ENCODE assay signal across 1 cellular context in the genomic region with DNA sequence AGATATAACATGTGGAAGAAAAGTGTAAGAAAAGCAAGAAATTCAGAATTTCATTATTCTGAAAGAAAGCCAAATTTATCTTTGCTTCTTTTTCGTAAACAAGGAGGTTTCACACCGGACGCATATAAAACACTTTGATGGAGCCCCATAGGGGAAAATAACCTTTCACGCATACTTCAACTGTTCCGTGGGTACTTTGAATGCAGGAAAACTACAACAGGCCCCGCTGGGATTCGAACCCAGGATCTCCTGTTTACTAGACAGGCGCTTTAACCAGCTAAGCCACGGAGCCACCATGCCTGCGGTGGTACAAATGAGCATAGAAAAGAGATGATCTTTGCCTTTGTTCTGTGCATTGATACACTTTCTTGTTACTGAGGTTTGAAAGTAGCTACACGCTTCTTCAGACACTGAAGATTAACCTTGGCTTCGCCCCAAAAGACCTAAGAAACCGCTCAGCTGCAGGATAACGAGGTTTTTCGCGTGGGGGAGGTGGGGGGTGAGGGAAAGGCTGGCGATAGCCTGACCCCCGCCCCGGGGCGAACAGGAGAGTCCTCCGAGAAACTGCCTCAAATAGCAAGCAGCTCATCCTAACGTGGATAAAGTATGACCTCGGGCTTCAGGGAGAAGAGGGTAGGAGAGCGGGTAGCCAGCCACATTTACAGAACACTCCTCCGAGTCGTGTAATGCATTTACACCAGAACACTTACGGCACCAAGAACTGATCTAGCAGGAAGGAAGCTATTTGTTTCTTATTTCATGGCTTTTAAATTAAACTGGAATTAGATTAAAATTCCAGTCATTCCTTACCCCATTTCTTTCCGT.
A peak's percentile ranks its signal among the peaks of the same experiment; 100 is the strongest.
TF ChIP-seq lines count a peak whose summit lies in the region.

No MANE protein-coding gene starts in this region.

TF ChIP-seq in HepG2, 621 proteins besides CTCF, POLR2A, EP300 and RAD21 (continued from another document and continues in another):
- TF ChIP-seq, protein P1, sequence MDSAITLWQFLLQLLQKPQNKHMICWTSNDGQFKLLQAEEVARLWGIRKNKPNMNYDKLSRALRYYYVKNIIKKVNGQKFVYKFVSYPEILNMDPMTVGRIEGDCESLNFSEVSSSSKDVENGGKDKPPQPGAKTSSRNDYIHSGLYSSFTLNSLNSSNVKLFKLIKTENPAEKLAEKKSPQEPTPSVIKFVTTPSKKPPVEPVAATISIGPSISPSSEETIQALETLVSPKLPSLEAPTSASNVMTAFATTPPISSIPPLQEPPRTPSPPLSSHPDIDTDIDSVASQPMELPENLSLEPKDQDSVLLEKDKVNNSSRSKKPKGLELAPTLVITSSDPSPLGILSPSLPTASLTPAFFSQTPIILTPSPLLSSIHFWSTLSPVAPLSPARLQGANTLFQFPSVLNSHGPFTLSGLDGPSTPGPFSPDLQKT (CRISPR knock-in tag; IDR thresholded peaks at IDR 0.05; ENCODE audit: borderline replicate concordance) = no peak
- TF ChIP-seq FLYWCH1 (CRISPR knock-in tag; IDR thresholded peaks at IDR 0.05) = no peak
- peak; percentile 63 for TF ChIP-seq KLF11 (CRISPR knock-in tag; IDR thresholded peaks at IDR 0.05)
- TF ChIP-seq RBFOX2 (IDR thresholded peaks at IDR 0.05; ENCODE audit: low read depth, low read length) = no peak
- TF ChIP-seq, protein P2, sequence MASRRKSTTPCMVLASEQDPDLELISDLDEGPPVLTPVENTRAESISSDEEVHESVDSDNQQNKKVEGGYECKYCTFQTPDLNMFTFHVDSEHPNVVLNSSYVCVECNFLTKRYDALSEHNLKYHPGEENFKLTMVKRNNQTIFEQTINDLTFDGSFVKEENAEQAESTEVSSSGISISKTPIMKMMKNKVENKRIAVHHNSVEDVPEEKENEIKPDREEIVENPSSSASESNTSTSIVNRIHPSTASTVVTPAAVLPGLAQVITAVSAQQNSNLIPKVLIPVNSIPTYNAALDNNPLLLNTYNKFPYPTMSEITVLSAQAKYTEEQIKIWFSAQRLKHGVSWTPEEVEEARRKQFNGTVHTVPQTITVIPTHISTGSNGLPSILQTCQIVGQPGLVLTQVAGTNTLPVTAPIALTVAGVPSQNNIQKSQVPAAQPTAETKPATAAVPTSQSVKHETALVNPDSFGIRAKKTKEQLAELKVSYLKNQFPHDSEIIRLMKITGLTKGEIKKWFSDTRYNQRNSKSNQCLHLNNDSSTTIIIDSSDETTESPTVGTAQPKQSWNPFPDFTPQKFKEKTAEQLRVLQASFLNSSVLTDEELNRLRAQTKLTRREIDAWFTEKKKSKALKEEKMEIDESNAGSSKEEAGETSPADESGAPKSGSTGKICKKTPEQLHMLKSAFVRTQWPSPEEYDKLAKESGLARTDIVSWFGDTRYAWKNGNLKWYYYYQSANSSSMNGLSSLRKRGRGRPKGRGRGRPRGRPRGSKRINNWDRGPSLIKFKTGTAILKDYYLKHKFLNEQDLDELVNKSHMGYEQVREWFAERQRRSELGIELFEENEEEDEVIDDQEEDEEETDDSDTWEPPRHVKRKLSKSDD (CRISPR knock-in tag; IDR thresholded peaks at IDR 0.05; ENCODE audit: low read depth) = 0 out of 2 replicates have a peak, but pooled peaks have one; percentile 25
- no peak for TF ChIP-seq ATF7-NPFF (CRISPR knock-in tag; IDR thresholded peaks at IDR 0.05; ENCODE audit: low read depth)
- TF ChIP-seq ZNF589 (CRISPR knock-in tag; conservative IDR thresholded peaks at IDR 0.05) = no peak
- TF ChIP-seq, protein P3, sequence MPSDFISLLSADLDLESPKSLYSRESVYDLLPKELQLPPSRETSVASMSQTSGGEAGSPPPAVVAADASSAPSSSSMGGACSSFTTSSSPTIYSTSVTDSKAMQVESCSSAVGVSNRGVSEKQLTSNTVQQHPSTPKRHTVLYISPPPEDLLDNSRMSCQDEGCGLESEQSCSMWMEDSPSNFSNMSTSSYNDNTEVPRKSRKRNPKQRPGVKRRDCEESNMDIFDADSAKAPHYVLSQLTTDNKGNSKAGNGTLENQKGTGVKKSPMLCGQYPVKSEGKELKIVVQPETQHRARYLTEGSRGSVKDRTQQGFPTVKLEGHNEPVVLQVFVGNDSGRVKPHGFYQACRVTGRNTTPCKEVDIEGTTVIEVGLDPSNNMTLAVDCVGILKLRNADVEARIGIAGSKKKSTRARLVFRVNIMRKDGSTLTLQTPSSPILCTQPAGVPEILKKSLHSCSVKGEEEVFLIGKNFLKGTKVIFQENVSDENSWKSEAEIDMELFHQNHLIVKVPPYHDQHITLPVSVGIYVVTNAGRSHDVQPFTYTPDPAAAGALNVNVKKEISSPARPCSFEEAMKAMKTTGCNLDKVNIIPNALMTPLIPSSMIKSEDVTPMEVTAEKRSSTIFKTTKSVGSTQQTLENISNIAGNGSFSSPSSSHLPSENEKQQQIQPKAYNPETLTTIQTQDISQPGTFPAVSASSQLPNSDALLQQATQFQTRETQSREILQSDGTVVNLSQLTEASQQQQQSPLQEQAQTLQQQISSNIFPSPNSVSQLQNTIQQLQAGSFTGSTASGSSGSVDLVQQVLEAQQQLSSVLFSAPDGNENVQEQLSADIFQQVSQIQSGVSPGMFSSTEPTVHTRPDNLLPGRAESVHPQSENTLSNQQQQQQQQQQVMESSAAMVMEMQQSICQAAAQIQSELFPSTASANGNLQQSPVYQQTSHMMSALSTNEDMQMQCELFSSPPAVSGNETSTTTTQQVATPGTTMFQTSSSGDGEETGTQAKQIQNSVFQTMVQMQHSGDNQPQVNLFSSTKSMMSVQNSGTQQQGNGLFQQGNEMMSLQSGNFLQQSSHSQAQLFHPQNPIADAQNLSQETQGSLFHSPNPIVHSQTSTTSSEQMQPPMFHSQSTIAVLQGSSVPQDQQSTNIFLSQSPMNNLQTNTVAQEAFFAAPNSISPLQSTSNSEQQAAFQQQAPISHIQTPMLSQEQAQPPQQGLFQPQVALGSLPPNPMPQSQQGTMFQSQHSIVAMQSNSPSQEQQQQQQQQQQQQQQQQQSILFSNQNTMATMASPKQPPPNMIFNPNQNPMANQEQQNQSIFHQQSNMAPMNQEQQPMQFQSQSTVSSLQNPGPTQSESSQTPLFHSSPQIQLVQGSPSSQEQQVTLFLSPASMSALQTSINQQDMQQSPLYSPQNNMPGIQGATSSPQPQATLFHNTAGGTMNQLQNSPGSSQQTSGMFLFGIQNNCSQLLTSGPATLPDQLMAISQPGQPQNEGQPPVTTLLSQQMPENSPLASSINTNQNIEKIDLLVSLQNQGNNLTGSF (CRISPR knock-in tag; IDR thresholded peaks at IDR 0.05) = no peak
- TF ChIP-seq, protein P4, sequence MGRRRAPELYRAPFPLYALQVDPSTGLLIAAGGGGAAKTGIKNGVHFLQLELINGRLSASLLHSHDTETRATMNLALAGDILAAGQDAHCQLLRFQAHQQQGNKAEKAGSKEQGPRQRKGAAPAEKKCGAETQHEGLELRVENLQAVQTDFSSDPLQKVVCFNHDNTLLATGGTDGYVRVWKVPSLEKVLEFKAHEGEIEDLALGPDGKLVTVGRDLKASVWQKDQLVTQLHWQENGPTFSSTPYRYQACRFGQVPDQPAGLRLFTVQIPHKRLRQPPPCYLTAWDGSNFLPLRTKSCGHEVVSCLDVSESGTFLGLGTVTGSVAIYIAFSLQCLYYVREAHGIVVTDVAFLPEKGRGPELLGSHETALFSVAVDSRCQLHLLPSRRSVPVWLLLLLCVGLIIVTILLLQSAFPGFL (CRISPR knock-in tag; IDR thresholded peaks at IDR 0.05) = no peak
- TF ChIP-seq, protein P5, sequence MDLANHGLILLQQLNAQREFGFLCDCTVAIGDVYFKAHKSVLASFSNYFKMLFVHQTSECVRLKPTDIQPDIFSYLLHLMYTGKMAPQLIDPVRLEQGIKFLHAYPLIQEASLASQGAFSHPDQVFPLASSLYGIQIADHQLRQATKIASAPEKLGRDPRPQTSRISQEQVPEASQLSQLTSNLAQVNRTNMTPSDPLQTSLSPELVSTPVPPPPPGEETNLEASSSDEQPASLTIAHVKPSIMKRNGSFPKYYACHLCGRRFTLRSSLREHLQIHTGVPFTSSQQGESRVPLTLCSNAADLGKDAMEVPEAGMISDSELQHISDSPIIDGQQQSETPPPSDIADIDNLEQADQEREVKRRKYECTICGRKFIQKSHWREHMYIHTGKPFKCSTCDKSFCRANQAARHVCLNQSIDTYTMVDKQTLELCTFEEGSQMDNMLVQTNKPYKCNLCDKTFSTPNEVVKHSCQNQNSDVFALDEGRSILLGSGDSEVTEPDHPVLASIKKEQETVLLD (CRISPR knock-in tag; IDR thresholded peaks at IDR 0.05; ENCODE audit: low read depth) = no peak
- peak; percentile 80 for TF ChIP-seq ELF3 (CRISPR knock-in tag; IDR thresholded peaks at IDR 0.05)
- no peak for TF ChIP-seq ZNF549 (CRISPR knock-in tag; IDR thresholded peaks at IDR 0.05)
- TF ChIP-seq, protein P6, sequence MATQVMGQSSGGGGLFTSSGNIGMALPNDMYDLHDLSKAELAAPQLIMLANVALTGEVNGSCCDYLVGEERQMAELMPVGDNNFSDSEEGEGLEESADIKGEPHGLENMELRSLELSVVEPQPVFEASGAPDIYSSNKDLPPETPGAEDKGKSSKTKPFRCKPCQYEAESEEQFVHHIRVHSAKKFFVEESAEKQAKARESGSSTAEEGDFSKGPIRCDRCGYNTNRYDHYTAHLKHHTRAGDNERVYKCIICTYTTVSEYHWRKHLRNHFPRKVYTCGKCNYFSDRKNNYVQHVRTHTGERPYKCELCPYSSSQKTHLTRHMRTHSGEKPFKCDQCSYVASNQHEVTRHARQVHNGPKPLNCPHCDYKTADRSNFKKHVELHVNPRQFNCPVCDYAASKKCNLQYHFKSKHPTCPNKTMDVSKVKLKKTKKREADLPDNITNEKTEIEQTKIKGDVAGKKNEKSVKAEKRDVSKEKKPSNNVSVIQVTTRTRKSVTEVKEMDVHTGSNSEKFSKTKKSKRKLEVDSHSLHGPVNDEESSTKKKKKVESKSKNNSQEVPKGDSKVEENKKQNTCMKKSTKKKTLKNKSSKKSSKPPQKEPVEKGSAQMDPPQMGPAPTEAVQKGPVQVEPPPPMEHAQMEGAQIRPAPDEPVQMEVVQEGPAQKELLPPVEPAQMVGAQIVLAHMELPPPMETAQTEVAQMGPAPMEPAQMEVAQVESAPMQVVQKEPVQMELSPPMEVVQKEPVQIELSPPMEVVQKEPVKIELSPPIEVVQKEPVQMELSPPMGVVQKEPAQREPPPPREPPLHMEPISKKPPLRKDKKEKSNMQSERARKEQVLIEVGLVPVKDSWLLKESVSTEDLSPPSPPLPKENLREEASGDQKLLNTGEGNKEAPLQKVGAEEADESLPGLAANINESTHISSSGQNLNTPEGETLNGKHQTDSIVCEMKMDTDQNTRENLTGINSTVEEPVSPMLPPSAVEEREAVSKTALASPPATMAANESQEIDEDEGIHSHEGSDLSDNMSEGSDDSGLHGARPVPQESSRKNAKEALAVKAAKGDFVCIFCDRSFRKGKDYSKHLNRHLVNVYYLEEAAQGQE (IDR thresholded peaks at IDR 0.05; ENCODE audit: borderline replicate concordance in 1 of 2, low read depth in 1 of 2, low read length in 2 of 2) = peak in 1 of 2 experiments; percentile 73; a peak in 1 of 4 replicates
- TF ChIP-seq, protein P7, sequence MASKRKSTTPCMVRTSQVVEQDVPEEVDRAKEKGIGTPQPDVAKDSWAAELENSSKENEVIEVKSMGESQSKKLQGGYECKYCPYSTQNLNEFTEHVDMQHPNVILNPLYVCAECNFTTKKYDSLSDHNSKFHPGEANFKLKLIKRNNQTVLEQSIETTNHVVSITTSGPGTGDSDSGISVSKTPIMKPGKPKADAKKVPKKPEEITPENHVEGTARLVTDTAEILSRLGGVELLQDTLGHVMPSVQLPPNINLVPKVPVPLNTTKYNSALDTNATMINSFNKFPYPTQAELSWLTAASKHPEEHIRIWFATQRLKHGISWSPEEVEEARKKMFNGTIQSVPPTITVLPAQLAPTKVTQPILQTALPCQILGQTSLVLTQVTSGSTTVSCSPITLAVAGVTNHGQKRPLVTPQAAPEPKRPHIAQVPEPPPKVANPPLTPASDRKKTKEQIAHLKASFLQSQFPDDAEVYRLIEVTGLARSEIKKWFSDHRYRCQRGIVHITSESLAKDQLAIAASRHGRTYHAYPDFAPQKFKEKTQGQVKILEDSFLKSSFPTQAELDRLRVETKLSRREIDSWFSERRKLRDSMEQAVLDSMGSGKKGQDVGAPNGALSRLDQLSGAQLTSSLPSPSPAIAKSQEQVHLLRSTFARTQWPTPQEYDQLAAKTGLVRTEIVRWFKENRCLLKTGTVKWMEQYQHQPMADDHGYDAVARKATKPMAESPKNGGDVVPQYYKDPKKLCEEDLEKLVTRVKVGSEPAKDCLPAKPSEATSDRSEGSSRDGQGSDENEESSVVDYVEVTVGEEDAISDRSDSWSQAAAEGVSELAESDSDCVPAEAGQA (IDR thresholded peaks at IDR 0.05; ENCODE audit: low read depth) = no peak
- TF ChIP-seq, protein P7 (CRISPR knock-in tag; IDR thresholded peaks at IDR 0.05; ENCODE audit: borderline replicate concordance) = no peak
- TF ChIP-seq CHD4 (IDR thresholded peaks at IDR 0.05; ENCODE audit: borderline replicate concordance, low read length) = peak; percentile 50; the same call in 1 of the 2 replicates
- peak; percentile 84 for TF ChIP-seq DMAP1 (CRISPR knock-in tag; IDR thresholded peaks at IDR 0.05)
- TF ChIP-seq, protein P8, sequence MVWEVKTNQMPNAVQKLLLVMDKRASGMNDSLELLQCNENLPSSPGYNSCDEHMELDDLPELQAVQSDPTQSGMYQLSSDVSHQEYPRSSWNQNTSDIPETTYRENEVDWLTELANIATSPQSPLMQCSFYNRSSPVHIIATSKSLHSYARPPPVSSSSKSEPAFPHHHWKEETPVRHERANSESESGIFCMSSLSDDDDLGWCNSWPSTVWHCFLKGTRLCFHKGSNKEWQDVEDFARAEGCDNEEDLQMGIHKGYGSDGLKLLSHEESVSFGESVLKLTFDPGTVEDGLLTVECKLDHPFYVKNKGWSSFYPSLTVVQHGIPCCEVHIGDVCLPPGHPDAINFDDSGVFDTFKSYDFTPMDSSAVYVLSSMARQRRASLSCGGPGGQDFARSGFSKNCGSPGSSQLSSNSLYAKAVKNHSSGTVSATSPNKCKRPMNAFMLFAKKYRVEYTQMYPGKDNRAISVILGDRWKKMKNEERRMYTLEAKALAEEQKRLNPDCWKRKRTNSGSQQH (CRISPR knock-in tag; IDR thresholded peaks at IDR 0.05; ENCODE audit: low read depth) = peak; percentile 50; the same call in 1 of the 2 replicates
